19 cellular contexts compared by ENCODE assay signal in genomic region chr20:46065006-46065405, GRCh38. TPM values are rescaled to one million over a fixed set of nuclear protein-coding genes. Genes with fewer than 3 reads are reported as not detected.
DNase-seq lines count a peak whose midpoint lies in the region; ATAC-seq and TF ChIP-seq lines count a peak whose summit lies in the region.
"Had no signal": no experiment of that assay in that cellular context is flagged by ENCODE, and none has a peak within 500 bp of the region (broad histone marks: within the 10 kb centered on the region; RNA-seq: fewer than 3 reads in every experiment).

No MANE protein-coding gene starts in this region.

- no peak for TF ChIP-seq POLR2A in esophagus muscularis mucosa (IDR thresholded peaks at IDR 0.05; ENCODE audit: low read depth)

- TF ChIP-seq EP300 in esophagus muscularis mucosa (IDR thresholded peaks at IDR 0.05): no peak

- no peak overlapping the region for H3K27ac ChIP-seq in esophagus muscularis mucosa (replicated peaks in 1 of 4)
- H3K27ac ChIP-seq: BLaER1, HL-60 had no signal

- no peaks in the 10 kb centered on the region for H3K9me3 Mint-ChIP-seq in activated CD8-positive, alpha-beta memory T cell treated with anti-CD3 and anti-CD28 coated beads, Interleukin-2, amount 10 ng/mL, durations not matched to agents 7 days and 5 days (ENCODE audit: low read depth)
- H3K9me3 Mint-ChIP-seq in stimulated activated effector memory CD8-positive, alpha-beta T cell treated with anti-CD3 and anti-CD28 coated beads, Interleukin-12 subunit alpha, Interleukin-12 subunit beta, amount 100 ng/mL, for 72 hours: no peaks in the 10 kb centered on the region
- H3K9me3 Mint-ChIP-seq: CD14-positive monocyte; CD8-positive, alpha-beta T cell; GM23338 had no signal

- no peak for ATAC-seq in activated CD8-positive, alpha-beta memory T cell treated with anti-CD3 and anti-CD28 coated beads, Interleukin-2, amount 10 ng/mL, durations not matched to agents 7 days and 5 days
- ATAC-seq in stimulated activated effector memory CD8-positive, alpha-beta T cell treated with anti-CD3 and anti-CD28 coated beads, Interleukin-12 subunit alpha, Interleukin-12 subunit beta, amount 100 ng/mL, for 72 hours: no peak
- no peak for ATAC-seq in GM21528 (IDR thresholded peaks at IDR 0.05; ENCODE audit: low FRiP score, unreplicated experiment)
- ATAC-seq: CD8-positive, alpha-beta T cell; GM12878; GM23338 had no signal

- CTCF ChIA-PET in activated CD8-positive, alpha-beta memory T cell treated with anti-CD3 and anti-CD28 coated beads, Interleukin-2, amount 10 ng/mL, durations not matched to agents 7 days and 5 days (lab: Charles Lee): interaction anchor here (2.1 to 2.3 kb wide), 2 partner anchors 42 to 51 kb away, joined by 6 to 8 read pairs; no protein-coding TSS in a partner anchor

- H3K36me3 ChIP-seq in esophagus muscularis mucosa: peaks cover 92 to 99% (median 97%) of the 10 kb centered on the region in 4 donors

- WGBS in esophagus muscularis mucosa: 96% methylated on average over 9 of the region's 9 CpGs

- H3K9me3 ChIP-seq in esophagus muscularis mucosa: no peaks in the 10 kb centered on the region
- H3K9me3 ChIP-seq: BLaER1 had no signal

- peaks cover 8 to 16% (median 12%) of the 10 kb centered on the region in 4 donors for H3K4me1 ChIP-seq in esophagus muscularis mucosa

- no peaks in the 10 kb centered on the region for H3K27me3 Mint-ChIP-seq in activated CD8-positive, alpha-beta memory T cell treated with anti-CD3 and anti-CD28 coated beads, Interleukin-2, amount 10 ng/mL, durations not matched to agents 7 days and 5 days

- peaks cover 69% of the 10 kb centered on the region for H3K36me3 Mint-ChIP-seq in activated CD8-positive, alpha-beta memory T cell treated with anti-CD3 and anti-CD28 coated beads, Interleukin-2, amount 10 ng/mL, durations not matched to agents 7 days and 5 days
- H3K36me3 Mint-ChIP-seq in stimulated activated effector memory CD8-positive, alpha-beta T cell treated with anti-CD3 and anti-CD28 coated beads, Interleukin-12 subunit alpha, Interleukin-12 subunit beta, amount 100 ng/mL, for 72 hours: no peaks in the 10 kb centered on the region

- H3K27me3 ChIP-seq in esophagus muscularis mucosa: no peaks in the 10 kb centered on the region
- H3K27me3 ChIP-seq: BLaER1 had no signal

- H3K4me1 Mint-ChIP-seq in activated CD8-positive, alpha-beta memory T cell treated with anti-CD3 and anti-CD28 coated beads, Interleukin-2, amount 10 ng/mL, durations not matched to agents 7 days and 5 days: peaks cover 36% of the 10 kb centered on the region
- H3K4me1 Mint-ChIP-seq in stimulated activated effector memory CD8-positive, alpha-beta T cell treated with anti-CD3 and anti-CD28 coated beads, Interleukin-12 subunit alpha, Interleukin-12 subunit beta, amount 100 ng/mL, for 72 hours: peaks cover 56% of the 10 kb centered on the region

- no peak overlapping the region for H3K4me3 Mint-ChIP-seq in activated CD8-positive, alpha-beta memory T cell treated with anti-CD3 and anti-CD28 coated beads, Interleukin-2, amount 10 ng/mL, durations not matched to agents 7 days and 5 days
- no peak overlapping the region for H3K4me3 Mint-ChIP-seq in stimulated activated effector memory CD8-positive, alpha-beta T cell treated with anti-CD3 and anti-CD28 coated beads, Interleukin-12 subunit alpha, Interleukin-12 subunit beta, amount 100 ng/mL, for 72 hours
- H3K4me3 Mint-ChIP-seq: CD14-positive monocyte; CD8-positive, alpha-beta T cell; GM23338 had no signal

- DNase-seq in activated CD8-positive, alpha-beta memory T cell treated with anti-CD3 and anti-CD28 coated beads, Interleukin-2, amount 10 ng/mL, durations not matched to agents 7 days and 5 days: peak; percentile 26
- no peak for DNase-seq in activated CD8-positive, alpha-beta memory T cell treated with anti-CD3 and anti-CD28 coated beads, Interleukin-2, amount 50 U/mL, for 48 hours
- DNase-seq in esophagus muscularis mucosa (ENCODE audit: extremely low spot score): peak; percentile 57
- DNase-seq in stimulated activated effector memory CD8-positive, alpha-beta T cell treated with anti-CD3 and anti-CD28 coated beads, Interleukin-12 subunit alpha, Interleukin-12 subunit beta, amount 100 ng/mL, for 72 hours (ENCODE audit: low spot score in 2 of 2): peak in 1 of 2 donors; percentile 35
- no peak for DNase-seq in NCI-H2081 treated with DMSO at 0.1 percent for 48 hours (lab: John Stamatoyannopoulos, UW)
- no peak for DNase-seq in NCI-H2029 (lab: John Stamatoyannopoulos, UW)
- DNase-seq: 8988T; Calu3; CD8-positive, alpha-beta T cell; DMS79 treated with DMSO at 0.1 percent for 48 hours; HCEC 1CT had no signal

- no peak overlapping the region for H3K27ac Mint-ChIP-seq in activated CD8-positive, alpha-beta memory T cell treated with anti-CD3 and anti-CD28 coated beads, Interleukin-2, amount 10 ng/mL, durations not matched to agents 7 days and 5 days
- peak overlapping the region; percentile 94 for H3K27ac Mint-ChIP-seq in stimulated activated effector memory CD8-positive, alpha-beta T cell treated with anti-CD3 and anti-CD28 coated beads, Interleukin-12 subunit alpha, Interleukin-12 subunit beta, amount 100 ng/mL, for 72 hours
- H3K27ac Mint-ChIP-seq: CD8-positive, alpha-beta T cell; GM23338 had no signal

- intact Hi-C loops in esophagus muscularis mucosa (cut with DNase I): no loop called here

- TF ChIP-seq CTCF in esophagus muscularis mucosa (IDR thresholded peaks at IDR 0.05): no peak

- H3K4me3 ChIP-seq in esophagus muscularis mucosa: no peak overlapping the region
- H3K4me3 ChIP-seq: BLaER1, GM12878, GM23338 had no signal

RNA-seq across cellular contexts. Expression of gene NCOA5, which starts 24.8 kb away (rescaled TPM):
- 10 to 100 TPM; 24.5 to 36.9 TPM for total RNA-seq in activated CD8-positive, alpha-beta memory T cell treated with anti-CD3 and anti-CD28 coated beads, Interleukin-2, amount 10 ng/mL, durations not matched to agents 7 days and 5 days
- 10 to 100 TPM; 17.4 to 36.8 (median 29.9) TPM for total RNA-seq in esophagus muscularis mucosa

RNA-seq across cellular contexts. Expression of gene SLC12A5, which starts 36.0 kb away (rescaled TPM):
- 1 to 10 TPM; 1.7 to 2.0 TPM for total RNA-seq in activated CD8-positive, alpha-beta memory T cell treated with anti-CD3 and anti-CD28 coated beads, Interleukin-2, amount 10 ng/mL, durations not matched to agents 7 days and 5 days
- total RNA-seq in esophagus muscularis mucosa: 1 to 10 TPM in 1 of 4 donors, under 1 TPM in 1, not detected in 2; 0.99 to 1.2 TPM

RNA-seq across cellular contexts. Expression of gene CD40, which starts 53.1 kb away (rescaled TPM):
- 1 to 10 TPM; 1.3 to 2.2 TPM for total RNA-seq in activated CD8-positive, alpha-beta memory T cell treated with anti-CD3 and anti-CD28 coated beads, Interleukin-2, amount 10 ng/mL, durations not matched to agents 7 days and 5 days
- 10 to 100 TPM in 3 of 4 donors, 1 to 10 TPM in 1; 10.0 to 21.6 (median 16.9) TPM for total RNA-seq in esophagus muscularis mucosa
- total RNA-seq: HT1080 had no signal

RNA-seq across cellular contexts. Expression of gene MMP9, which starts 56.3 kb away (rescaled TPM):
- under 1 TPM in 1 of 2 experiments, not detected in 1; 0.30 TPM for total RNA-seq in activated CD8-positive, alpha-beta memory T cell treated with anti-CD3 and anti-CD28 coated beads, Interleukin-2, amount 10 ng/mL, durations not matched to agents 7 days and 5 days
- 1 to 10 TPM in 1 of 4 donors, under 1 TPM in 3; 0.11 to 6.5 (median 0.63) TPM for total RNA-seq in esophagus muscularis mucosa
- total RNA-seq: Calu3, G401 had no signal

Comparison
In these comparisons a context has a peak if more than half of its experiments do, and no peak if none do; other contexts are left out.
1. DNase-seq: peak in activated CD8-positive, alpha-beta memory T cell treated with anti-CD3 and anti-CD28 coated beads, Interleukin-2, amount 10 ng/mL, durations not matched to agents 7 days and 5 days (single experiment) and esophagus muscularis mucosa (single experiment); none in activated CD8-positive, alpha-beta memory T cell treated with anti-CD3 and anti-CD28 coated beads, Interleukin-2, amount 50 U/mL, for 48 hours (single experiment), NCI-H2081 treated with DMSO at 0.1 percent for 48 hours (single experiment) and NCI-H2029 (single experiment).